In genomic region chr3:10725067-10725466, GRCh38 we compare ENCODE assay signal across 24 cellular contexts.
"Had no signal": no experiment of that assay in that cellular context is flagged by ENCODE, and none has a peak within 500 bp of the region (broad histone marks: within the 10 kb centered on the region; RNA-seq: fewer than 3 reads in every experiment).

No MANE protein-coding gene starts in this region.

- H3K4me3 ChIP-seq: colonic mucosa, gastrocnemius medialis, mucosa of descending colon, smooth muscle cell, thoracic aorta, upper lobe of left lung had no signal

- H3K27ac Mint-ChIP-seq: activated naive CD4-positive, alpha-beta T cell treated with anti-CD3 and anti-CD28 coated beads for 36 hours; activated naive CD8-positive, alpha-beta T cell treated with anti-CD3 and anti-CD28 coated beads, Interleukin-2, amount 10 ng/mL, durations not matched to agents 7 days and 5 days; stimulated activated naive B cell treated with anti-CD40 and anti-IgM and Interleukin-4, amounts not matched to agents 10 μg/mL and 1 μg/mL and 100 μg/mL, for 72 hours; T-helper 1 cell treated with Interleukin-12 subunit alpha and Interleukin-12 subunit beta and Interleukin-4 antibody, amounts not matched to agents 30 μg/mL and 1 μg/mL, for 36 hours; WTC11 had no signal

- H3K4me1 ChIP-seq: colonic mucosa, gastrocnemius medialis, upper lobe of left lung had no signal

- H3K4me1 Mint-ChIP-seq: activated naive CD8-positive, alpha-beta T cell treated with anti-CD3 and anti-CD28 coated beads, Interleukin-2, amount 10 ng/mL, durations not matched to agents 7 days and 5 days; stimulated activated naive B cell treated with anti-CD40 and anti-IgM and Interleukin-4, amounts not matched to agents 10 μg/mL and 1 μg/mL and 100 μg/mL, for 72 hours had no signal

- H3K36me3 Mint-ChIP-seq: activated naive CD8-positive, alpha-beta T cell treated with anti-CD3 and anti-CD28 coated beads, Interleukin-2, amount 10 ng/mL, durations not matched to agents 7 days and 5 days; stimulated activated naive B cell treated with anti-CD40 and anti-IgM and Interleukin-4, amounts not matched to agents 10 μg/mL and 1 μg/mL and 100 μg/mL, for 72 hours; WTC11 had no signal

- DNase-seq: activated CD4-positive, alpha-beta T cell treated with anti-CD3 and anti-CD28 coated beads for 4 hours; activated CD4-positive, alpha-beta T cell treated with anti-CD3 and anti-CD28 coated beads, Interleukin-2, amount 50 U/mL, for 48 hours; activated naive CD4-positive, alpha-beta T cell treated with anti-CD3 and anti-CD28 coated beads for 36 hours; activated naive CD8-positive, alpha-beta T cell treated with anti-CD3 and anti-CD28 coated beads, Interleukin-2, amount 10 ng/mL, durations not matched to agents 7 days and 5 days; activated T-cell treated with anti-CD3 and anti-CD28 coated beads, Interleukin-2, amount 50 U/mL, for 4 hours; amniotic stem cell; colonic mucosa; gastrocnemius medialis; left cardiac atrium; mesenchymal stem cell; mucosa of descending colon; nucleus accumbens; posterior cingulate gyrus; stimulated activated CD4-positive, alpha-beta T cell treated with anti-CD3 and anti-CD28 coated beads, Interleukin-2, amount 100 ng/mL, for 48 hours; stimulated activated CD8-positive, alpha-beta memory T cell treated with anti-CD3 and anti-CD28 coated beads, Interleukin-4, amount 100 ng/mL, for 48 hours; stimulated activated naive B cell treated with anti-CD40 and anti-IgM and Interleukin-4, amounts not matched to agents 10 μg/mL and 1 μg/mL and 100 μg/mL, for 72 hours; T1000; upper lobe of left lung had no signal

- H3K9me3 Mint-ChIP-seq: activated naive CD4-positive, alpha-beta T cell treated with anti-CD3 and anti-CD28 coated beads for 36 hours; activated naive CD8-positive, alpha-beta T cell treated with anti-CD3 and anti-CD28 coated beads, Interleukin-2, amount 10 ng/mL, durations not matched to agents 7 days and 5 days; activated T-cell treated with anti-CD3 and anti-CD28 coated beads, Interleukin-2, amount 50 U/mL, for 4 hours; T-helper 1 cell treated with Interleukin-12 subunit alpha and Interleukin-12 subunit beta and Interleukin-4 antibody, amounts not matched to agents 30 μg/mL and 1 μg/mL, for 36 hours; WTC11 had no signal

- H3K27ac ChIP-seq: colonic mucosa, epithelial cell of prostate, gastrocnemius medialis, thoracic aorta, upper lobe of left lung had no signal

- H3K4me2 ChIP-seq: smooth muscle cell had no signal

- H3K9me3 ChIP-seq: colonic mucosa, gastrocnemius medialis, mucosa of descending colon, thoracic aorta, upper lobe of left lung had no signal

- H3K4me3 Mint-ChIP-seq: activated naive CD4-positive, alpha-beta T cell treated with anti-CD3 and anti-CD28 coated beads for 36 hours; activated naive CD8-positive, alpha-beta T cell treated with anti-CD3 and anti-CD28 coated beads, Interleukin-2, amount 10 ng/mL, durations not matched to agents 7 days and 5 days; activated T-cell treated with anti-CD3 and anti-CD28 coated beads, Interleukin-2, amount 50 U/mL, for 4 hours; stimulated activated naive B cell treated with anti-CD40 and anti-IgM and Interleukin-4, amounts not matched to agents 10 μg/mL and 1 μg/mL and 100 μg/mL, for 72 hours; T-helper 1 cell treated with Interleukin-12 subunit alpha and Interleukin-12 subunit beta and Interleukin-4 antibody, amounts not matched to agents 30 μg/mL and 1 μg/mL, for 36 hours; WTC11 had no signal

- ATAC-seq: activated T-cell treated with anti-CD3 and anti-CD28 coated beads, Interleukin-2, amount 50 U/mL, for 4 hours; gastrocnemius medialis; left cardiac atrium; mucosa of descending colon; sciatic nerve; stimulated activated naive B cell treated with anti-CD40 and anti-IgM and Interleukin-4, amounts not matched to agents 10 μg/mL and 1 μg/mL and 100 μg/mL, for 72 hours; WTC11 had no signal

- H3K36me3 ChIP-seq: colonic mucosa, gastrocnemius medialis, thoracic aorta, upper lobe of left lung had no signal

- H3K27me3 ChIP-seq: colonic mucosa, upper lobe of left lung had no signal
